In the genomic region with DNA sequence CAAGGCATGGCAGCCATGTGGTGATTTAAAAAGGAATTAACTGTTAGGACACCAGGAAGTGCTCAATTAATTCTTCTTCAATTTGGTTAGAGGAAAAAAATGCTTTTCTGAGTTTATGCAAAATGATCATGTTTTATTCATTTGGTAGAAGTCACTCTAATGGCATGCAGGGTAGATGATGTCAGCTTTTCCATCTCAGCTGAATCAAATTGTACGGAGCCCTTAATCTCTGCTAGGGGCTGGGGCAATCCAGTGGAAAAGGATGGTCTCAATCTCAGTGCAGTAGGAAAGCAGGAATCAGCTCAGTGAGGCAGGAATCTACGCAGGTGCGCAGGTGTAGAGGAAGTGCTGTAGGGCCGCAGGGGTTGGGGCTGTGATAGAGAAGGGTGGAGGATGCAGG, we compare ENCODE assay signal across 23 cellular contexts.
A peak's percentile ranks its signal among the peaks of the same experiment; 100 is the strongest.
DNase-seq lines count a peak whose midpoint lies in the region; ATAC-seq and TF ChIP-seq lines count a peak whose summit lies in the region.
"Had no signal": no experiment of that assay in that cellular context is flagged by ENCODE, and none has a peak within 500 bp of the region (broad histone marks: within the 10 kb centered on the region; RNA-seq: fewer than 3 reads in every experiment).

No MANE protein-coding gene starts in this region.

- TF ChIP-seq CTCF in vagina (IDR thresholded peaks at IDR 0.05): no peak
- no peak for TF ChIP-seq CTCF in left ventricle myocardium inferior (IDR thresholded peaks at IDR 0.05; ENCODE audit: borderline replicate concordance)

- CTCF ChIA-PET in activated CD8-positive, alpha-beta memory T cell treated with anti-CD3 and anti-CD28 coated beads, Interleukin-2, amount 10 ng/mL, durations not matched to agents 7 days and 5 days (lab: Charles Lee): no interaction called here

- DNase-seq in activated CD8-positive, alpha-beta memory T cell treated with anti-CD3 and anti-CD28 coated beads, Interleukin-2, amount 10 ng/mL, durations not matched to agents 7 days and 5 days: no peak
- DNase-seq in activated CD8-positive, alpha-beta memory T cell treated with anti-CD3 and anti-CD28 coated beads, Interleukin-2, amount 50 U/mL, for 48 hours: no peak
- DNase-seq in adipocyte (ENCODE audit: low read depth) (peak; percentile 67), hepatic stellate cell (ENCODE audit: low spot score) (peak; percentile 68), vagina (ENCODE audit: extremely low spot score in 2 of 2) (no peak), left ventricle myocardium inferior (no peak)
- DNase-seq: 8988T; activated CD4-positive, alpha-beta T cell treated with anti-CD3 and anti-CD28 coated beads for 1 hour; activated gamma-delta T cell treated with Interleukin-2 at 50 U/mL for 16 hours; dermis blood vessel endothelial cell; erythroblast; GOT3; KG1; NCI-H1105; NCI-H2107; NCI-H524 treated with DMSO at 0.1 percent for 48 hours; retina; Right ventricle myocardium superior; stimulated activated naive CD4-positive, alpha-beta T cell treated with Interleukin-2 at 50 U/mL for 16 hours had no signal

- peaks cover 2% of the 10 kb centered on the region for H3K36me3 Mint-ChIP-seq in activated CD8-positive, alpha-beta memory T cell treated with anti-CD3 and anti-CD28 coated beads, Interleukin-2, amount 10 ng/mL, durations not matched to agents 7 days and 5 days
- H3K36me3 Mint-ChIP-seq: neural progenitor cell had no signal

- H3K27me3 Mint-ChIP-seq in activated CD8-positive, alpha-beta memory T cell treated with anti-CD3 and anti-CD28 coated beads, Interleukin-2, amount 10 ng/mL, durations not matched to agents 7 days and 5 days: no peaks in the 10 kb centered on the region

- no peak for TF ChIP-seq POLR2A in vagina (IDR thresholded peaks at IDR 0.05)

- peak overlapping the region; percentile 51 for H3K27ac ChIP-seq in vagina
- no peak overlapping the region for H3K27ac ChIP-seq in left ventricle myocardium inferior (replicated peaks)
- H3K27ac ChIP-seq: hepatocyte, neural progenitor cell had no signal

- H3K36me3 ChIP-seq in adipocyte (ENCODE audit: control insufficient read depth, insufficient read depth, low read length, severe bottlenecking) (no peaks in the 10 kb centered on the region), vagina (no peaks in the 10 kb centered on the region), left ventricle myocardium inferior (no peaks in the 10 kb centered on the region)
- H3K36me3 ChIP-seq: neural progenitor cell had no signal

- peak overlapping the region; percentile 10 for H3K4me3 ChIP-seq in adipocyte (ENCODE audit: low read length)
- no peak overlapping the region for H3K4me3 ChIP-seq in vagina
- no peak overlapping the region for H3K4me3 ChIP-seq in left ventricle myocardium inferior
- H3K4me3 ChIP-seq: hepatocyte, neural progenitor cell had no signal

- H3K4me3 Mint-ChIP-seq in activated CD8-positive, alpha-beta memory T cell treated with anti-CD3 and anti-CD28 coated beads, Interleukin-2, amount 10 ng/mL, durations not matched to agents 7 days and 5 days: no peak overlapping the region
- H3K4me3 Mint-ChIP-seq: neural progenitor cell had no signal

- peaks cover 71% of the 10 kb centered on the region for H3K4me1 ChIP-seq in adipocyte (ENCODE audit: control insufficient read depth, insufficient read depth, low read length)
- peaks cover 36% of the 10 kb centered on the region for H3K4me1 ChIP-seq in vagina
- H3K4me1 ChIP-seq in left ventricle myocardium inferior: peaks cover 40% of the 10 kb centered on the region
- H3K4me1 ChIP-seq: neural progenitor cell had no signal

- peaks cover 31% of the 10 kb centered on the region for H3K4me1 Mint-ChIP-seq in activated CD8-positive, alpha-beta memory T cell treated with anti-CD3 and anti-CD28 coated beads, Interleukin-2, amount 10 ng/mL, durations not matched to agents 7 days and 5 days

- no peak for ATAC-seq in activated CD8-positive, alpha-beta memory T cell treated with anti-CD3 and anti-CD28 coated beads, Interleukin-2, amount 10 ng/mL, durations not matched to agents 7 days and 5 days
- no peak for ATAC-seq in GM18873 (IDR thresholded peaks at IDR 0.05; ENCODE audit: low FRiP score, unreplicated experiment)
- ATAC-seq in GM19324 (IDR thresholded peaks at IDR 0.05; ENCODE audit: low FRiP score, unreplicated experiment): no peak

- H3K9me3 ChIP-seq in adipocyte (ENCODE audit: control insufficient read depth, low read length) (no peaks in the 10 kb centered on the region), vagina (no peaks in the 10 kb centered on the region), left ventricle myocardium inferior (replicated peaks) (no peaks in the 10 kb centered on the region)

- H3K27ac Mint-ChIP-seq in activated CD8-positive, alpha-beta memory T cell treated with anti-CD3 and anti-CD28 coated beads, Interleukin-2, amount 10 ng/mL, durations not matched to agents 7 days and 5 days: peak overlapping the region; percentile 1
- H3K27ac Mint-ChIP-seq: neural progenitor cell had no signal

- intact Hi-C loops in vagina (cut with DNase I) (no loop called here), left ventricle myocardium inferior (cut with micrococcal nuclease) (no loop called here)

- H3K27me3 ChIP-seq in adipocyte (replicated peaks; ENCODE audit: control insufficient read depth, insufficient read depth, low read length) (no peaks in the 10 kb centered on the region), vagina (no peaks in the 10 kb centered on the region), left ventricle myocardium inferior (ENCODE audit: low read depth) (no peaks in the 10 kb centered on the region)
- H3K27me3 ChIP-seq: hepatocyte, neural progenitor cell had no signal

- peak overlapping the region; percentile 12 for H3K9ac ChIP-seq in adipocyte (ENCODE audit: low read length)
- H3K9ac ChIP-seq: neural progenitor cell had no signal

- no peaks in the 10 kb centered on the region for H3K9me3 Mint-ChIP-seq in activated CD8-positive, alpha-beta memory T cell treated with anti-CD3 and anti-CD28 coated beads, Interleukin-2, amount 10 ng/mL, durations not matched to agents 7 days and 5 days (ENCODE audit: low read depth)
- H3K9me3 Mint-ChIP-seq: neural progenitor cell had no signal

Comparison
In these comparisons a context has a peak if more than half of its experiments do, and no peak if none do; other contexts are left out.
1. DNase-seq: peak in adipocyte (single experiment) and hepatic stellate cell (single experiment); none in activated CD8-positive, alpha-beta memory T cell treated with anti-CD3 and anti-CD28 coated beads, Interleukin-2, amount 10 ng/mL, durations not matched to agents 7 days and 5 days (single experiment), activated CD8-positive, alpha-beta memory T cell treated with anti-CD3 and anti-CD28 coated beads, Interleukin-2, amount 50 U/mL, for 48 hours (single experiment), vagina (0 of 2) and left ventricle myocardium inferior (single experiment).